ENCODE assay signal across 19 cellular contexts in genomic region chr3:107861422-107861821, GRCh38.
"Had no signal": no experiment of that assay in that cellular context is flagged by ENCODE, and none has a peak within 500 bp of the region (broad histone marks: within the 10 kb centered on the region; RNA-seq: fewer than 3 reads in every experiment).

No MANE protein-coding gene starts in this region.

- H3K9me3 ChIP-seq: esophagus squamous epithelium, prostate gland, testis had no signal

- H3K4me3 ChIP-seq: cardiac muscle cell, esophagus squamous epithelium, prostate gland, testis had no signal

- H3K4me1 ChIP-seq: esophagus squamous epithelium, prostate gland, testis had no signal

- DNase-seq: activated CD4-positive, alpha-beta memory T cell treated with anti-CD3 and anti-CD28 coated beads for 36 hours; activated CD4-positive, alpha-beta T cell treated with anti-CD3 and anti-CD28 coated beads for 4 hours; activated naive CD8-positive, alpha-beta T cell treated with anti-CD3 and anti-CD28 coated beads, Interleukin-2, amount 10 ng/mL, durations not matched to agents 7 days and 5 days; activated T-cell treated with anti-CD3 and anti-CD28 coated beads for 4 hours; amygdala; effector memory CD8-positive, alpha-beta T cell; esophagus squamous epithelium; immature natural killer cell; kidney glomerular epithelial cell; left ventricle myocardium superior; naive thymus-derived CD8-positive, alpha-beta T cell; right cardiac atrium; small intestine; stimulated activated CD4-positive, alpha-beta T cell treated with anti-CD3 and anti-CD28 coated beads, Interleukin-15, amount 100 ng/mL, for 24 hours; stimulated activated CD4-positive, alpha-beta T cell treated with anti-CD3 and anti-CD28 coated beads, Interleukin-2, amount 100 ng/mL, for 48 hours; testis had no signal

- H3K27me3 ChIP-seq: cardiac muscle cell, esophagus squamous epithelium, testis had no signal

- H3K27ac ChIP-seq: cardiac muscle cell, esophagus squamous epithelium, prostate gland, testis had no signal

- ATAC-seq: effector memory CD8-positive, alpha-beta T cell; left ventricle myocardium superior; naive thymus-derived CD8-positive, alpha-beta T cell; right cardiac atrium; WTC11 had no signal

- H3K36me3 ChIP-seq: cardiac muscle cell, esophagus squamous epithelium, prostate gland had no signal

- FAIRE-seq: small intestine had no signal
